11 cellular contexts compared by ENCODE assay signal in the genomic region with DNA sequence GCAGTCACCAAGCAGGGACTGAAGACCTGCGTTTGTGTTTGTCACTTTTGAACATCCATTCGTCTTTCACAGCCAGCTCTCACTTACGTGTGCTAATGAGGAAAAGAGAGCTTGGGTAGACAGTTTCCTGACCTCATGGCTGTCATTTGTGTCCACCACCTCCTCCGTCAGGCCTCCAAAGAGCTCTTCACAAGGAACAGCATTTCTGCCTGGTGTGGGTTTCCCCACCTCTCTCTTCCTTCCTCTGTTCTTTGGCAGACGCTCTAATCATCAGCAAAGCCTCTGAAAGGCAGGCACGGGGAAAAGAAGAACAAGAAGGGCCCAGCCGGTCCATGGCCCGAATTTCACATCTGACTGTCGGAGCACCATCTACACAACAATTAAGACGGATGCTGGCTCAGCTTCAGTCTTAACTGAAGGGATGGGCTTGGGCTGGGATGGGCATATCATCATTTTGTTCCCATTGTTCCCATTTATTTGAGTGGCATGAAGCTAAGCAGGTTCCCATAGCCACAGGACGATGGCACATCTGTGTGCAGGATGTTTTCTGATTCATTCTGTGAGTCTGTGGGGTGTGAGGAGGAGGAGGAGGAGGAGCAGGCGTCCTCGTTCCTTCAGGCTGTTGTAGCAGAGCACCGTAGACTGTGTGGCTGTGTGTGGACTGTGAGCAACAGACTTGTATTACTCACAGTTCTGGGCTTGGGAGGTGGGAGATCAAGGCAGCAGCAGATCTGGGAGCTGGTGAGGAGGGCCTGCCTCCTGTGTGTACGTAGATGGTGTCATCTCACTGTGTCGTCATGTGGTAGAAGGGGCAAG.
DNase-seq lines count a peak whose midpoint lies in the region; ATAC-seq and TF ChIP-seq lines count a peak whose summit lies in the region.
"Had no signal": no experiment of that assay in that cellular context is flagged by ENCODE, and none has a peak within 500 bp of the region (broad histone marks: within the 10 kb centered on the region; RNA-seq: fewer than 3 reads in every experiment).

No MANE protein-coding gene starts in this region.

- H3K27ac ChIP-seq in esophagus muscularis mucosa (replicated peaks in 1 of 4) = no peak overlapping the region

- no peak for TF ChIP-seq POLR2A in esophagus muscularis mucosa (IDR thresholded peaks at IDR 0.05; ENCODE audit: low read depth)

- no peak overlapping the region for H3K4me3 Mint-ChIP-seq in activated T-helper 2 cell treated with anti-CD3 and anti-CD28 coated beads, Interferon-gamma antibody, Interleukin-2, Interleukin-4, amounts not matched to agents 10 μg/mL and 5 μg/mL and 100 μg/mL, durations not matched to agents 14 hours and 24 hours and 36 hours (ENCODE audit: low read depth)
- H3K4me3 Mint-ChIP-seq: memory B cell had no signal

- H3K27ac Mint-ChIP-seq in activated T-helper 2 cell treated with anti-CD3 and anti-CD28 coated beads, Interferon-gamma antibody, Interleukin-2, Interleukin-4, amounts not matched to agents 10 μg/mL and 5 μg/mL and 100 μg/mL, durations not matched to agents 14 hours and 24 hours and 36 hours = peak overlapping the region; percentile 21
- H3K27ac Mint-ChIP-seq: memory B cell had no signal

- peaks cover 8% of the 10 kb centered on the region for H3K4me1 Mint-ChIP-seq in activated T-helper 2 cell treated with anti-CD3 and anti-CD28 coated beads, Interferon-gamma antibody, Interleukin-2, Interleukin-4, amounts not matched to agents 10 μg/mL and 5 μg/mL and 100 μg/mL, durations not matched to agents 14 hours and 24 hours and 36 hours (ENCODE audit: low read depth)

- H3K36me3 ChIP-seq in esophagus muscularis mucosa = no peaks in the 10 kb centered on the region

- no peaks in the 10 kb centered on the region for H3K27me3 ChIP-seq in esophagus muscularis mucosa

- H3K4me1 ChIP-seq in esophagus muscularis mucosa = peaks cover 0 to 42% (median 21%) of the 10 kb centered on the region in 4 donors

- 74% methylated on average over 16 of the region's 16 CpGs for WGBS in esophagus muscularis mucosa

- no peaks in the 10 kb centered on the region for H3K9me3 ChIP-seq in esophagus muscularis mucosa

- no peak for TF ChIP-seq EP300 in esophagus muscularis mucosa (IDR thresholded peaks at IDR 0.05)

- H3K4me3 ChIP-seq in esophagus muscularis mucosa = no peak overlapping the region

- ATAC-seq in HG02884 (IDR thresholded peaks at IDR 0.05; ENCODE audit: unreplicated experiment) = no peak

- DNase-seq in Ammon's horn (ENCODE audit: low spot score) (peak; percentile 46), ELF-1 (ENCODE audit: low read depth, low spot score) (peak; percentile 12), lung microvascular endothelial cell (ENCODE audit: low read depth in 2 of 2) (peak; percentile 39 to 75), ureter (ENCODE audit: low spot score) (no peak), esophagus muscularis mucosa (ENCODE audit: extremely low spot score) (no peak)
- no peak for DNase-seq in activated T-helper 2 cell treated with anti-CD3 and anti-CD28 coated beads, Interferon-gamma antibody, Interleukin-2, Interleukin-4, amounts not matched to agents 10 μg/mL and 5 μg/mL and 100 μg/mL, durations not matched to agents 14 hours and 24 hours and 36 hours (ENCODE audit: low spot score)
- no peak for DNase-seq in activated CD8-positive, alpha-beta memory T cell treated with anti-CD3 and anti-CD28 coated beads for 24 hours
- DNase-seq: NCI-H146, retina had no signal

- H3K27me3 Mint-ChIP-seq in activated T-helper 2 cell treated with anti-CD3 and anti-CD28 coated beads, Interferon-gamma antibody, Interleukin-2, Interleukin-4, amounts not matched to agents 10 μg/mL and 5 μg/mL and 100 μg/mL, durations not matched to agents 14 hours and 24 hours and 36 hours (ENCODE audit: low read depth) = no peaks in the 10 kb centered on the region
- H3K27me3 Mint-ChIP-seq: memory B cell had no signal

- TF ChIP-seq CTCF in esophagus muscularis mucosa (IDR thresholded peaks at IDR 0.05) = no peak

- no peaks in the 10 kb centered on the region for H3K9me3 Mint-ChIP-seq in activated T-helper 2 cell treated with anti-CD3 and anti-CD28 coated beads, Interferon-gamma antibody, Interleukin-2, Interleukin-4, amounts not matched to agents 10 μg/mL and 5 μg/mL and 100 μg/mL, durations not matched to agents 14 hours and 24 hours and 36 hours
- H3K9me3 Mint-ChIP-seq: memory B cell had no signal

- H3K36me3 Mint-ChIP-seq in activated T-helper 2 cell treated with anti-CD3 and anti-CD28 coated beads, Interferon-gamma antibody, Interleukin-2, Interleukin-4, amounts not matched to agents 10 μg/mL and 5 μg/mL and 100 μg/mL, durations not matched to agents 14 hours and 24 hours and 36 hours (ENCODE audit: low read depth) = no peaks in the 10 kb centered on the region

- intact Hi-C loops in activated T-helper 2 cell treated with anti-CD3 and anti-CD28 coated beads, Interferon-gamma antibody, Interleukin-2, Interleukin-4, amounts not matched to agents 10 μg/mL and 5 μg/mL and 100 μg/mL, durations not matched to agents 14 hours and 24 hours and 36 hours (cut with micrococcal nuclease) = no loop called here
- intact Hi-C loops in esophagus muscularis mucosa (cut with DNase I) = no loop called here

Comparison
In these comparisons a context has a peak if more than half of its experiments do, and no peak if none do; other contexts are left out.
1. DNase-seq: peak in Ammon's horn (single experiment), ELF-1 (single experiment) and lung microvascular endothelial cell (2 of 2); none in activated T-helper 2 cell treated with anti-CD3 and anti-CD28 coated beads, Interferon-gamma antibody, Interleukin-2, Interleukin-4, amounts not matched to agents 10 μg/mL and 5 μg/mL and 100 μg/mL, durations not matched to agents 14 hours and 24 hours and 36 hours (single experiment), ureter (single experiment), activated CD8-positive, alpha-beta memory T cell treated with anti-CD3 and anti-CD28 coated beads for 24 hours (single experiment) and esophagus muscularis mucosa (single experiment).